1 cellular context compared by ENCODE assay signal in genomic region chr17:53765129-53765528, GRCh38.
TF ChIP-seq lines count a peak whose summit lies in the region.

No MANE protein-coding gene starts in this region.

TF ChIP-seq in K562, 482 proteins besides CTCF, POLR2A, EP300 and RAD21 (continued from another document):
- TF ChIP-seq, protein P1, sequence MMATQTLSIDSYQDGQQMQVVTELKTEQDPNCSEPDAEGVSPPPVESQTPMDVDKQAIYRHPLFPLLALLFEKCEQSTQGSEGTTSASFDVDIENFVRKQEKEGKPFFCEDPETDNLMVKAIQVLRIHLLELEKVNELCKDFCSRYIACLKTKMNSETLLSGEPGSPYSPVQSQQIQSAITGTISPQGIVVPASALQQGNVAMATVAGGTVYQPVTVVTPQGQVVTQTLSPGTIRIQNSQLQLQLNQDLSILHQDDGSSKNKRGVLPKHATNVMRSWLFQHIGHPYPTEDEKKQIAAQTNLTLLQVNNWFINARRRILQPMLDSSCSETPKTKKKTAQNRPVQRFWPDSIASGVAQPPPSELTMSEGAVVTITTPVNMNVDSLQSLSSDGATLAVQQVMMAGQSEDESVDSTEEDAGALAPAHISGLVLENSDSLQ (IDR thresholded peaks at IDR 0.05): peak; percentile 89
- peak; percentile 93 for TF ChIP-seq MEIS2 (IDR thresholded peaks at IDR 0.05; ENCODE audit: partially characterized antibody)
- TF ChIP-seq, protein P2, sequence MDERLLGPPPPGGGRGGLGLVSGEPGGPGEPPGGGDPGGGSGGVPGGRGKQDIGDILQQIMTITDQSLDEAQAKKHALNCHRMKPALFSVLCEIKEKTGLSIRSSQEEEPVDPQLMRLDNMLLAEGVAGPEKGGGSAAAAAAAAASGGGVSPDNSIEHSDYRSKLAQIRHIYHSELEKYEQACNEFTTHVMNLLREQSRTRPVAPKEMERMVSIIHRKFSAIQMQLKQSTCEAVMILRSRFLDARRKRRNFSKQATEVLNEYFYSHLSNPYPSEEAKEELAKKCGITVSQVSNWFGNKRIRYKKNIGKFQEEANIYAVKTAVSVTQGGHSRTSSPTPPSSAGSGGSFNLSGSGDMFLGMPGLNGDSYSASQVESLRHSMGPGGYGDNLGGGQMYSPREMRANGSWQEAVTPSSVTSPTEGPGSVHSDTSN (CRISPR knock-in tag; IDR thresholded peaks at IDR 0.05; ENCODE audit: low read depth): peak; percentile 44
- TF ChIP-seq, protein P2 (tag; conservative IDR thresholded peaks at IDR 0.05; ENCODE audit: low read depth): peak; percentile 82
- no peak for TF ChIP-seq GTF2A2 (tag; IDR thresholded peaks at IDR 0.05)
- TF ChIP-seq CEBPB (tag; IDR thresholded peaks at IDR 0.05): peak; percentile 80
- TF ChIP-seq, protein P3, sequence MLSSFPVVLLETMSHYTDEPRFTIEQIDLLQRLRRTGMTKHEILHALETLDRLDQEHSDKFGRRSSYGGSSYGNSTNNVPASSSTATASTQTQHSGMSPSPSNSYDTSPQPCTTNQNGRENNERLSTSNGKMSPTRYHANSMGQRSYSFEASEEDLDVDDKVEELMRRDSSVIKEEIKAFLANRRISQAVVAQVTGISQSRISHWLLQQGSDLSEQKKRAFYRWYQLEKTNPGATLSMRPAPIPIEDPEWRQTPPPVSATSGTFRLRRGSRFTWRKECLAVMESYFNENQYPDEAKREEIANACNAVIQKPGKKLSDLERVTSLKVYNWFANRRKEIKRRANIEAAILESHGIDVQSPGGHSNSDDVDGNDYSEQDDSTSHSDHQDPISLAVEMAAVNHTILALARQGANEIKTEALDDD (IDR thresholded peaks at IDR 0.05): peak; percentile 46; the same call in 1 of the 2 replicates
TF ChIP-seq in K562: peak in this region for 5.
